Comparison of ENCODE assay signal across 26 cellular contexts in the genomic region with DNA sequence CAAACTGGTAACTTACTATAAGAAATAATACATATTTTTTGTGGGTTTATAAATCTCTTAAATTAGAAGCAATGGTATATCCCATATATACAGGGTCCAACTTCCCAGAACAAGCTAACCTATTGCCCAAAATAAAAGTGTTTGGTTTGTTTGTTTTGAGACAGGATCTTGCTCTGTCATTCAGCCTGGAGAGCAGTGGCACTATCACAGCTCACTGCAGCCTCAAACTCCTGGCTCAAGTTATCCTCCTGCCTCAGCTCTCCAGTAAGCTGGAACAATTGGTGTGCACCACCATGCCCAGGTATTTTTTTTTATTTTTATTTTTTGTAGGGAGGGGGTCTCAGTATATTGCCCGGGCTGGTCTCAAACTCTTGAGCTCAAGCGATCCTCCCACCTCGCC.
"Had no signal": no experiment of that assay in that cellular context is flagged by ENCODE, and none has a peak within 500 bp of the region (broad histone marks: within the 10 kb centered on the region; RNA-seq: fewer than 3 reads in every experiment).

No MANE protein-coding gene starts in this region.

- H3K27me3 ChIP-seq: body of pancreas, colonic mucosa, heart left ventricle had no signal

- H3K9me3 ChIP-seq: body of pancreas, colonic mucosa, heart left ventricle had no signal

- H3K4me1 ChIP-seq: body of pancreas, colonic mucosa had no signal

- H3K36me3 ChIP-seq: colonic mucosa, heart left ventricle, WERI-Rb-1 had no signal

- H3K4me3 ChIP-seq: body of pancreas, colonic mucosa, heart left ventricle had no signal

- ATAC-seq: activated CD4-positive, CD25-positive, alpha-beta regulatory T cell treated with anti-CD3 and anti-CD28 coated beads, Interleukin-2, amount 50 U/mL, for 24 hours; activated CD8-positive, alpha-beta T cell treated with anti-CD3 and anti-CD28 coated beads for 36 hours; activated T-cell treated with anti-CD3 and anti-CD28 coated beads, Interleukin-2, amount 50 U/mL, for 4 hours; activated T-helper 17 cell treated with anti-CD3 and anti-CD28 coated beads, Interleukin-2, amount 50 U/mL, for 72 hours; body of pancreas; heart left ventricle; T-helper 17 cell had no signal

- H3K27ac ChIP-seq: body of pancreas, colonic mucosa, epithelial cell of prostate, WERI-Rb-1 had no signal

- DNase-seq: activated B cell treated with CpG ODN at 0.5 μM for 24 hours; activated CD4-positive, alpha-beta T cell treated with anti-CD3 and anti-CD28 coated beads for 48 hours; activated CD4-positive, alpha-beta T cell treated with anti-CD3 and anti-CD28 coated beads, Interleukin-2, amount 50 U/mL, for 1 hour; activated CD4-positive, alpha-beta T cell treated with anti-CD3 and anti-CD28 coated beads, Interleukin-2, amount 50 U/mL, for 48 hours; activated CD8-positive, alpha-beta memory T cell treated with anti-CD3 and anti-CD28 coated beads for 24 hours; activated CD8-positive, alpha-beta T cell treated with anti-CD3 and anti-CD28 coated beads for 36 hours; activated effector memory CD4-positive, alpha-beta T cell treated with Interleukin-2 at 50 U/mL for 16 hours; activated gamma-delta T cell treated with Interleukin-2 at 50 U/mL for 16 hours; activated naive CD4-positive, alpha-beta T cell treated with anti-CD3 and anti-CD28 coated beads, Interleukin-2, amount 50 U/mL, for 16 hours; activated naive CD4-positive, alpha-beta T cell treated with Interleukin-2 at 50 U/mL for 16 hours; activated T-cell treated with anti-CD3 and anti-CD28 coated beads, Interleukin-2, amount 50 U/mL, for 4 hours; amniotic stem cell; anterior cingulate cortex; body of pancreas; caudate nucleus; colonic mucosa; effector CD8-positive, alpha-beta T cell; foreskin fibroblast; glutamatergic neuron; heart left ventricle; T-helper 17 cell; T1000; WERI-Rb-1 had no signal
